Comparison of ENCODE assay signal across 12 cellular contexts in the genomic region with DNA sequence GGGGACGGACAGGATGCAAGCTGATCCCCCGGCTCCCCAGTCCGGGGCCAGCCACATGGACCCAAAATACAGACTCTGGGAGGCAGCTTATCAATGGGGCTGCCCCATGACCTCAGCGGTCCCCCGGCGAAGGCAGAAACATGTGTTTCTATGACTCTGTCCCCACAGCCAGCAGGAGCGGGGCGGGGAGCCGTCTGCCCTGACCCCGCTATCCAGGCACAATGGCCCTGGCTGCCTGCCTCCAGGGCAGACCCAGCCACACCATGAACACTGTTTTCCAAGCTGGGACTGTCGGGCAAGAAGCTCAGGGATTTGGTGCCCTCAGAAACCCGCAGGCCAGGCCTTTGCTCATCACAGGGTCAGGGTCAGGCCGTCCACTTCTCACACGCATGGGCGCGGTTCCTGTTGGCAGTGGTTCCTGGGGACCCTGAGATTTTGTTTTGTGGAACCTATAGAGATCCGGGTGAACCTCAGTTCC.
DNase-seq lines count a peak whose midpoint lies in the region; ATAC-seq and TF ChIP-seq lines count a peak whose summit lies in the region.
"Had no signal": no experiment of that assay in that cellular context is flagged by ENCODE, and none has a peak within 500 bp of the region (broad histone marks: within the 10 kb centered on the region; RNA-seq: fewer than 3 reads in every experiment).

No MANE protein-coding gene starts in this region.

- no TSS peak for BruUV-seq in HCT116 (replicated peaks; lab: Mats Ljungman, UMichigan)

- H3K4me3 ChIP-seq in HCT116 (replicated peaks in 1 of 2; ENCODE audit: low read depth in 1 of 2, low read length in 2 of 2), result no peak overlapping the region
- H3K4me3 ChIP-seq in dorsolateral prefrontal cortex, result peak overlapping the region in 9 of 59 donors; percentile 2 to 41 (median 24)
- H3K4me3 ChIP-seq in lower lobe of right lung, result peak overlapping the region; percentile 8
- no peak overlapping the region for H3K4me3 ChIP-seq in spleen

- POLR2A ChIA-PET in HCT116 (lab: Charles Lee), result no interaction called here

- H3K4me3 Mint-ChIP-seq in CD14-positive monocyte, result no peak overlapping the region
- H3K4me3 Mint-ChIP-seq: activated T-helper 1 cell treated with anti-CD3 and anti-CD28 coated beads, Interleukin-12 subunit alpha, Interleukin-12 subunit beta, Interleukin-2, Interleukin-4 antibody, amounts not matched to agents 30 ng/mL and 10 ng/mL and 1 ng/mL, durations not matched to agents 14 hours and 24 hours and 36 hours; B cell had no signal

- CTCF ChIA-PET in HCT116 (lab: Charles Lee), result no interaction called here

- H3K9ac ChIP-seq in HCT116 (ENCODE audit: low read length), result no peak overlapping the region

- no peaks in the 10 kb centered on the region for H3K9me3 ChIP-seq in HCT116 (ENCODE audit: control insufficient read depth in 1 of 2, insufficient read depth in 1 of 2, low read depth in 1 of 2, low read length in 2 of 2)
- no peaks in the 10 kb centered on the region for H3K9me3 ChIP-seq in lower lobe of right lung
- no peaks in the 10 kb centered on the region for H3K9me3 ChIP-seq in spleen
- H3K9me3 ChIP-seq: neutrophil had no signal

- H3K27ac ChIP-seq in HCT116 (ENCODE audit: low read depth, low read length) (peak overlapping the region; percentile 29; the same call in 1 of the 2 replicates), dorsolateral prefrontal cortex (peak overlapping the region; percentile 67 to 97 (median 93)), lower lobe of right lung (peak overlapping the region; percentile 92), spleen (peak overlapping the region; percentile 63 to 87 (median 80))
- H3K27ac ChIP-seq: neutrophil had no signal

- RAD21 ChIA-PET in HCT116 (lab: Charles Lee; ENCODE audit: low non-redundant PET in 1 of 2, low total read pairs in 2 of 2, uncharacterized antibody in 2 of 2, unreplicated experiment in 2 of 2), result no interaction called here

- H3K9me2 ChIP-seq in HCT116 (ENCODE audit: insufficient read depth), result no peaks in the 10 kb centered on the region

- H3K4me1 ChIP-seq in HCT116 (ENCODE audit: control insufficient read depth in 1 of 2, insufficient read depth in 2 of 2, low read length in 2 of 2) (peaks cover 16 to 30% of the 10 kb centered on the region in 2 experiments), lower lobe of right lung (peaks cover 41% of the 10 kb centered on the region), spleen (peaks cover 11 to 53% (median 40%) of the 10 kb centered on the region in 6 donors)

- no peaks in the 10 kb centered on the region for H3K4me1 Mint-ChIP-seq in CD14-positive monocyte
- H3K4me1 Mint-ChIP-seq: B cell had no signal

- no peak for DNase-seq in HCT116 (ENCODE audit: low read depth, low spot score)
- DNase-seq in dorsolateral prefrontal cortex, result peak in 9 of 10 donors; percentile 53 to 73 (median 59)
- DNase-seq in lower lobe of right lung, result no peak
- DNase-seq in spleen, result no peak
- no peak for DNase-seq in CD14-positive monocyte (ENCODE audit: low spot score)
- no peak for DNase-seq in activated CD4-positive, alpha-beta T cell treated with anti-CD3 and anti-CD28 coated beads, Interleukin-2, amount 50 U/mL, for 48 hours
- DNase-seq in stimulated activated CD4-positive, alpha-beta T cell treated with anti-CD3 and anti-CD28 coated beads, Interleukin-15, amount 100 ng/mL, for 24 hours, result no peak
- DNase-seq: NCI-H146 had no signal

- peaks cover 3 to 4% of the 10 kb centered on the region in 2 experiments; a peak in 1 of 4 replicates for H3K36me3 ChIP-seq in HCT116 (ENCODE audit: control insufficient read depth in 1 of 2, insufficient read depth in 2 of 2, low read length in 2 of 2)
- H3K36me3 ChIP-seq in lower lobe of right lung, result peaks cover 78% of the 10 kb centered on the region
- H3K36me3 ChIP-seq in spleen, result peaks cover 0 to 100% (median 43%) of the 10 kb centered on the region in 6 donors

- no peak for TF ChIP-seq CTCF in HCT116 (IDR thresholded peaks at IDR 0.05 in 2 of 3, conservative IDR thresholded peaks at IDR 0.05 in 1 of 3; ENCODE audit: borderline replicate concordance in 1 of 3, insufficient read depth in 1 of 3, low read depth in 2 of 3, low read length in 2 of 3)
- TF ChIP-seq CTCF in dorsolateral prefrontal cortex (IDR thresholded peaks at IDR 0.05 in 54 of 56, conservative IDR thresholded peaks at IDR 0.05 in 2 of 56; ENCODE audit: low read depth in 1 of 56, partially characterized antibody in 56 of 56), result no peak
- TF ChIP-seq CTCF in lower lobe of right lung (IDR thresholded peaks at IDR 0.05), result no peak
- TF ChIP-seq CTCF in spleen (IDR thresholded peaks at IDR 0.05 in 8 of 11, conservative IDR thresholded peaks at IDR 0.05 in 3 of 11), result no peak
- no peak for TF ChIP-seq CTCF in CD14-positive monocyte (IDR thresholded peaks at IDR 0.05)

- intact Hi-C loops in HCT116 (cut with micrococcal nuclease), result no loop called here
- intact Hi-C loops in dorsolateral prefrontal cortex (cut with DNase I), result loop anchor here in 1 of 2 donors (2.0 to 10.0 kb wide), 4 partner anchors 19 to 395 kb away; no protein-coding TSS in a partner anchor
- intact Hi-C loops in lower lobe of right lung (cut with DNase I), result no loop called here
- intact Hi-C loops in spleen (cut with DNase I; ENCODE audit: low total_unique reads), result no loop called here
- intact Hi-C loops in CD14-positive monocyte (cut with micrococcal nuclease), result no loop called here

- WGBS in spleen, 5 donors, result 56 to 74% (median 66%) methylated on average over 10 to 17 of the region's 17 CpGs

- ATAC-seq in HCT116 (no peak), lower lobe of right lung (peak; percentile 2 to 22), HG03025 (IDR thresholded peaks at IDR 0.05; ENCODE audit: low FRiP score, unreplicated experiment) (no peak)

- no peak for TF ChIP-seq RAD21 in HCT116 (IDR thresholded peaks at IDR 0.05; ENCODE audit: low read depth)

- H3K79me2 ChIP-seq in HCT116 (ENCODE audit: insufficient read depth, low read length), result no peaks in the 10 kb centered on the region; the same call in 1 of the 2 replicates

- H2AFZ ChIP-seq in HCT116 (ENCODE audit: low read depth, low read length, poor library complexity, severe bottlenecking), result no peak overlapping the region

- no peaks in the 10 kb centered on the region for H4K20me1 ChIP-seq in HCT116 (ENCODE audit: insufficient read depth)

- no peak for TF ChIP-seq POLR2A in HCT116 (IDR thresholded peaks at IDR 0.05; ENCODE audit: borderline replicate concordance, extremely low read depth, insufficient read depth, insufficient read length)
- no peak for TF ChIP-seq POLR2A in spleen (IDR thresholded peaks at IDR 0.05)

- H3K9me3 Mint-ChIP-seq in CD14-positive monocyte, result peaks cover 0 to 2% (median 0%) of the 10 kb centered on the region in 7 donors
- H3K9me3 Mint-ChIP-seq: activated T-helper 1 cell treated with anti-CD3 and anti-CD28 coated beads, Interleukin-12 subunit alpha, Interleukin-12 subunit beta, Interleukin-2, Interleukin-4 antibody, amounts not matched to agents 30 ng/mL and 10 ng/mL and 1 ng/mL, durations not matched to agents 14 hours and 24 hours and 36 hours had no signal

- H3K27me3 Mint-ChIP-seq in CD14-positive monocyte (ENCODE audit: low read depth in 3 of 3), result no peaks in the 10 kb centered on the region
- H3K27me3 Mint-ChIP-seq: B cell had no signal

- peaks cover 56 to 85% of the 10 kb centered on the region in 2 donors for H3K36me3 Mint-ChIP-seq in CD14-positive monocyte

- no peaks in the 10 kb centered on the region for H3K27me3 ChIP-seq in HCT116 (ENCODE audit: insufficient read depth, low read length)
- no peaks in the 10 kb centered on the region for H3K27me3 ChIP-seq in dorsolateral prefrontal cortex
- H3K27me3 ChIP-seq in lower lobe of right lung (ENCODE audit: low read depth), result no peaks in the 10 kb centered on the region
- no peaks in the 10 kb centered on the region for H3K27me3 ChIP-seq in spleen (replicated peaks in 1 of 7)
- H3K27me3 ChIP-seq: neutrophil had no signal

- no peak overlapping the region for H3K27ac Mint-ChIP-seq in CD14-positive monocyte
- H3K27ac Mint-ChIP-seq: activated T-helper 1 cell treated with anti-CD3 and anti-CD28 coated beads, Interleukin-12 subunit alpha, Interleukin-12 subunit beta, Interleukin-2, Interleukin-4 antibody, amounts not matched to agents 30 ng/mL and 10 ng/mL and 1 ng/mL, durations not matched to agents 14 hours and 24 hours and 36 hours; B cell had no signal

- H3K4me2 ChIP-seq in HCT116 (ENCODE audit: low read length), result no peak overlapping the region

TF ChIP-seq in HCT116, 20 proteins besides CTCF, POLR2A, EP300 and RAD21:
- TF ChIP-seq SIN3A (IDR thresholded peaks at IDR 0.05; ENCODE audit: low read depth) (no peak), EZH2phosphoT487 (IDR thresholded peaks at IDR 0.05; ENCODE audit: borderline replicate concordance) (no peak), EZH2 (IDR thresholded peaks at IDR 0.05) (no peak), ATF3 (IDR thresholded peaks at IDR 0.05) (no peak), ZNF274 (IDR thresholded peaks at IDR 0.05; ENCODE audit: low read depth, low read length) (no peak), YY1 (IDR thresholded peaks at IDR 0.05; ENCODE audit: extremely low read depth, insufficient replicate concordance, low read depth, low read length) (no peak), FOSL1 (IDR thresholded peaks at IDR 0.05; ENCODE audit: low read depth) (no peak), SP1 (IDR thresholded peaks at IDR 0.05; ENCODE audit: low read depth) (no peak), ZFX (IDR thresholded peaks at IDR 0.05) (no peak), EGR1 (IDR thresholded peaks at IDR 0.05; ENCODE audit: low read depth) (no peak), POLR2AphosphoS5 (IDR thresholded peaks at IDR 0.05; ENCODE audit: low read depth, low read length) (no peak), CBX3 (IDR thresholded peaks at IDR 0.05; ENCODE audit: low read depth) (no peak), TCF7L2 (IDR thresholded peaks at IDR 0.05; ENCODE audit: borderline replicate concordance, extremely low read depth, insufficient read depth, insufficient read length) (no peak)
TF ChIP-seq in HCT116: peak in this region for 0.

Comparison
In these comparisons a context has a peak if more than half of its experiments do, and no peak if none do; other contexts are left out.
1. ATAC-seq: peak in lower lobe of right lung (2 of 2); none in HCT116 (single experiment) and HG03025 (single experiment).
2. DNase-seq: peak in dorsolateral prefrontal cortex (9 of 10); none in HCT116 (single experiment), lower lobe of right lung (single experiment), spleen (single experiment), CD14-positive monocyte (single experiment), activated CD4-positive, alpha-beta T cell treated with anti-CD3 and anti-CD28 coated beads, Interleukin-2, amount 50 U/mL, for 48 hours (0 of 2) and stimulated activated CD4-positive, alpha-beta T cell treated with anti-CD3 and anti-CD28 coated beads, Interleukin-15, amount 100 ng/mL, for 24 hours (single experiment).
3. H3K27ac ChIP-seq: peak in every context shown above with its lines; median percentile 93 in dorsolateral prefrontal cortex; 92 in lower lobe of right lung; 80 in spleen; 29 in HCT116.